32 cellular contexts compared by ENCODE assay signal in genomic region chr5:175379867-175380266, GRCh38.
"Had no signal": no experiment of that assay in that cellular context is flagged by ENCODE, and none has a peak within 500 bp of the region (broad histone marks: within the 10 kb centered on the region; RNA-seq: fewer than 3 reads in every experiment).

No MANE protein-coding gene starts in this region.

- H3K4me3 ChIP-seq: PC-9 had no signal

- ATAC-seq: activated CD8-positive, alpha-beta T cell treated with anti-CD3 and anti-CD28 coated beads for 36 hours; activated T-cell treated with anti-CD3 and anti-CD28 coated beads, Interleukin-2, amount 50 U/mL, for 72 hours; activated T-helper 17 cell treated with anti-CD3 and anti-CD28 coated beads, Interleukin-2, amount 50 U/mL, for 72 hours had no signal

- H3K4me1 Mint-ChIP-seq: activated CD4-positive, alpha-beta T cell treated with anti-CD3 and anti-CD28 coated beads, Interleukin-2, amount 10 ng/mL, durations not matched to agents 24 days and 14 days; activated naive CD8-positive, alpha-beta T cell treated with anti-CD3 and anti-CD28 coated beads for 36 hours; activated T-helper 17 cell treated with anti-CD3 and anti-CD28 coated beads, Interleukin-2, amount 50 U/mL, for 72 hours had no signal

- H3K4me3 Mint-ChIP-seq: activated CD4-positive, alpha-beta T cell treated with anti-CD3 and anti-CD28 coated beads, Interleukin-2, amount 10 ng/mL, durations not matched to agents 24 days and 14 days; activated CD8-positive, alpha-beta T cell treated with anti-CD3 and anti-CD28 coated beads for 36 hours; activated naive CD8-positive, alpha-beta T cell treated with anti-CD3 and anti-CD28 coated beads for 36 hours; activated T-cell treated with anti-CD3 and anti-CD28 coated beads, Interleukin-2, amount 50 U/mL, for 72 hours; activated T-helper 17 cell treated with anti-CD3 and anti-CD28 coated beads, Interleukin-2, amount 50 U/mL, for 72 hours; T-helper 1 cell treated with Interleukin-12 subunit alpha and Interleukin-12 subunit beta and Interleukin-4 antibody, amounts not matched to agents 30 μg/mL and 1 μg/mL, for 36 hours; T-helper 2 cell treated with Interferon-gamma antibody and Interleukin-4, amounts not matched to agents 5 μg/mL and 100 μg/mL, for 36 hours had no signal

- H2AFZ ChIP-seq: PC-9 had no signal

- H3K9me3 Mint-ChIP-seq: activated CD4-positive, alpha-beta T cell treated with anti-CD3 and anti-CD28 coated beads, Interleukin-2, amount 10 ng/mL, durations not matched to agents 24 days and 14 days; activated CD8-positive, alpha-beta T cell treated with anti-CD3 and anti-CD28 coated beads for 36 hours; activated naive CD8-positive, alpha-beta T cell treated with anti-CD3 and anti-CD28 coated beads for 36 hours; activated T-cell treated with anti-CD3 and anti-CD28 coated beads, Interleukin-2, amount 50 U/mL, for 72 hours; activated T-helper 17 cell treated with anti-CD3 and anti-CD28 coated beads, Interleukin-2, amount 50 U/mL, for 72 hours; T-helper 1 cell treated with Interleukin-12 subunit alpha and Interleukin-12 subunit beta and Interleukin-4 antibody, amounts not matched to agents 30 μg/mL and 1 μg/mL, for 36 hours; T-helper 2 cell treated with Interferon-gamma antibody and Interleukin-4, amounts not matched to agents 5 μg/mL and 100 μg/mL, for 36 hours had no signal

- H3K27ac Mint-ChIP-seq: activated CD4-positive, alpha-beta T cell treated with anti-CD3 and anti-CD28 coated beads, Interleukin-2, amount 10 ng/mL, durations not matched to agents 24 days and 14 days; activated CD8-positive, alpha-beta T cell treated with anti-CD3 and anti-CD28 coated beads for 36 hours; activated naive CD8-positive, alpha-beta T cell treated with anti-CD3 and anti-CD28 coated beads for 36 hours; activated T-cell treated with anti-CD3 and anti-CD28 coated beads, Interleukin-2, amount 50 U/mL, for 72 hours; activated T-helper 17 cell treated with anti-CD3 and anti-CD28 coated beads, Interleukin-2, amount 50 U/mL, for 72 hours; T-helper 1 cell treated with Interleukin-12 subunit alpha and Interleukin-12 subunit beta and Interleukin-4 antibody, amounts not matched to agents 30 μg/mL and 1 μg/mL, for 36 hours; T-helper 2 cell treated with Interferon-gamma antibody and Interleukin-4, amounts not matched to agents 5 μg/mL and 100 μg/mL, for 36 hours had no signal

- FAIRE-seq: TTC549 had no signal

- H3K27ac ChIP-seq: brain microvascular endothelial cell had no signal

- H3K36me3 ChIP-seq: brain microvascular endothelial cell had no signal

- H3K9me3 ChIP-seq: SK-N-SH had no signal

- H3K9ac ChIP-seq: SK-N-SH had no signal

- H3K4me2 ChIP-seq: SK-N-SH had no signal

- H3K36me3 Mint-ChIP-seq: activated naive CD8-positive, alpha-beta T cell treated with anti-CD3 and anti-CD28 coated beads for 36 hours had no signal

- H3K27me3 ChIP-seq: brain microvascular endothelial cell had no signal

- DNase-seq: activated CD4-positive, alpha-beta T cell treated with anti-CD3 and anti-CD28 coated beads, Interleukin-2, amount 10 ng/mL, durations not matched to agents 24 days and 14 days; activated CD4-positive, alpha-beta T cell treated with anti-CD3 and anti-CD28 coated beads, Interleukin-2, amount 50 U/mL, for 4 hours; activated CD8-positive, alpha-beta T cell treated with anti-CD3 and anti-CD28 coated beads for 36 hours; activated effector memory CD4-positive, alpha-beta T cell treated with anti-CD3 and anti-CD28 coated beads, Interleukin-2, amount 50 U/mL, for 16 hours; activated naive CD4-positive, alpha-beta T cell; activated naive CD4-positive, alpha-beta T cell treated with anti-CD3 and anti-CD28 coated beads, Interleukin-2, amount 50 U/mL, for 16 hours; activated naive CD8-positive, alpha-beta T cell treated with anti-CD3 and anti-CD28 coated beads for 36 hours; activated T-cell treated with anti-CD3 and anti-CD28 coated beads, Interleukin-2, amount 50 U/mL, for 1 hour; activated T-cell treated with anti-CD3 and anti-CD28 coated beads, Interleukin-2, amount 50 U/mL, for 72 hours; amniotic stem cell; aorta; brain microvascular endothelial cell; central memory CD4-positive, alpha-beta T cell; MM.1S; MV-4-11; NCI-H1092; NCI-H1436 treated with DMSO at 0.1 percent for 48 hours; NCI-H1694 treated with DMSO at 0.1 percent for 48 hours; NCI-H2029 treated with DMSO at 0.1 percent for 48 hours; NCI-H2107; NCI-H2171; NCI-H510A; NCI-H526; NCI-H748 treated with DMSO at 0.1 percent for 48 hours; NK-92 treated with Interleukin-12 subunit alpha and Interleukin-12 subunit beta, amount 100 ng/mL, for 24 hours; PC-9; Right ventricle myocardium superior; SK-N-SH had no signal

- H3K9me2 ChIP-seq: SK-N-SH had no signal
